In the genomic region with DNA sequence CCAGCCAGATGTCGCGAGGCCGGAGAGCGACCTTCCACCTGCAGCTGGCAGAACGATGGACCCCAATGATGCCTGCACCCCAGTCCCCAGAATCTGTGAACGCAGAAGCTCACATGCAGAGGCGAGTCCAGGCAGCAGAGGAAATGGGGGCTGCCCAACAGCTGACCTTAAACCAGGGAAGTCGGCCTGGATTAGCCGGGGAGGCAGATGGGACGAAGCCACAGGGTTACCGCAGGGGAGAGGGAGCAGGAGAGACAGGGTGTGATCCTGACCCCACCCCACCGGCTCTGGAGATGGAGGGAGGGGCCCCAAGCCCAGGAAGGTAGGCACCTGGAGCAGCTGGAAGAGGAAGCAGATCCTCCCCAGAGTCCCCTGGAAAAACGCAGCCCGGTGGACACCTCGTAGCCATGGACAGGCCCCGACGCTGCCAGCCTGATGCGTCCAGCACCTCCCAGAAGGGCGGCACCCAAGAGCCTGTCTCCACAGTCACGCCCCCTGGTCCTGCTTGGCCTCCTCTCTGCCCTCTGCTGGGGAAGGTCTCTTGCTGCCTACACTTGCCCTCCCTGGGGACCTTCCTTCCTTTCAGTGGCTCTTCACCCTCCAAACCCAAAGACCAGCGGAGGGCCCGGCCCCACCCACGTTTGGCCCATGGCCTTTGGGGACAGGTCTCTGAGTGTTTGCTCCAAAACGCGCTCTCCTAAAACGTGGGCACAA, we compare ENCODE assay signal across 9 cellular contexts. TPM values are rescaled to one million over a fixed set of nuclear protein-coding genes. Genes with fewer than 3 reads are reported as not detected.
DNase-seq lines count a peak whose midpoint lies in the region; ATAC-seq and TF ChIP-seq lines count a peak whose summit lies in the region.
"Had no signal": no experiment of that assay in that cellular context is flagged by ENCODE, and none has a peak within 500 bp of the region (broad histone marks: within the 10 kb centered on the region; RNA-seq: fewer than 3 reads in every experiment).

No MANE protein-coding gene starts in this region.

- H3K4me3 Mint-ChIP-seq in activated CD4-positive, alpha-beta T cell treated with anti-CD3 and anti-CD28 coated beads, Interleukin-2, amount 10 ng/mL, durations not matched to agents 7 days and 5 days, result no peak overlapping the region

- TF ChIP-seq CTCF in NB4 (IDR thresholded peaks at IDR 0.05; ENCODE audit: low read depth, low read length), result peak; percentile 65
- peak; percentile 38 for TF ChIP-seq CTCF in liver (IDR thresholded peaks at IDR 0.05; ENCODE audit: low read depth, low read length, missing input control)

- no peaks in the 10 kb centered on the region for H3K27me3 ChIP-seq in liver (ENCODE audit: control insufficient read depth in 4 of 4, insufficient read depth in 4 of 4, low read length in 3 of 4)

- peaks cover 3% of the 10 kb centered on the region for H3K36me3 Mint-ChIP-seq in activated CD4-positive, alpha-beta T cell treated with anti-CD3 and anti-CD28 coated beads, Interleukin-2, amount 10 ng/mL, durations not matched to agents 7 days and 5 days (ENCODE audit: low read depth)

- no peaks in the 10 kb centered on the region for H3K9me3 ChIP-seq in liver (ENCODE audit: control insufficient read depth in 4 of 4, low read length in 3 of 4)

- H3K27me3 Mint-ChIP-seq in activated CD4-positive, alpha-beta T cell treated with anti-CD3 and anti-CD28 coated beads, Interleukin-2, amount 10 ng/mL, durations not matched to agents 7 days and 5 days, result no peaks in the 10 kb centered on the region

- peaks cover 0 to 6% (median 1%) of the 10 kb centered on the region in 4 donors for H3K36me3 ChIP-seq in liver (ENCODE audit: control insufficient read depth in 4 of 4, insufficient read depth in 3 of 4, low read depth in 1 of 4, low read length in 3 of 4)

- H3K4me3 ChIP-seq in NB4 (ENCODE audit: low read depth, low read length), result no peak overlapping the region
- no peak overlapping the region for H3K4me3 ChIP-seq in liver (ENCODE audit: low read depth in 1 of 3, low read length in 3 of 3)

- H3K4me1 Mint-ChIP-seq in activated CD4-positive, alpha-beta T cell treated with anti-CD3 and anti-CD28 coated beads, Interleukin-2, amount 10 ng/mL, durations not matched to agents 7 days and 5 days, result peaks cover 36% of the 10 kb centered on the region

- TF ChIP-seq POLR2A in NB4 (IDR thresholded peaks at IDR 0.05; ENCODE audit: extremely low read depth, insufficient read length), result no peak

- no peak overlapping the region for H3K9ac ChIP-seq in liver (ENCODE audit: low read depth in 1 of 2, low read length in 2 of 2)

- CTCF ChIA-PET in activated CD4-positive, alpha-beta T cell treated with anti-CD3 and anti-CD28 coated beads, Interleukin-2, amount 10 ng/mL, durations not matched to agents 7 days and 5 days (lab: Charles Lee), result interaction anchor here (1.0 to 3.8 kb wide), 3 partner anchors 10 to 35 kb away, joined by 3 to 26 read pairs (median 4); no protein-coding TSS in a partner anchor

- ATAC-seq in GM21619 (IDR thresholded peaks at IDR 0.05; ENCODE audit: unreplicated experiment) (no peak), HG03139 (IDR thresholded peaks at IDR 0.05; ENCODE audit: unreplicated experiment) (no peak)

- peak in 1 of 2 donors; percentile 68 for TF ChIP-seq RAD21 in liver (IDR thresholded peaks at IDR 0.05)

- peaks cover 0 to 15% (median 6%) of the 10 kb centered on the region in 4 donors for H3K4me1 ChIP-seq in liver (ENCODE audit: control insufficient read depth in 4 of 4, insufficient read depth in 4 of 4, low read length in 3 of 4)

- H3K27ac Mint-ChIP-seq in activated CD4-positive, alpha-beta T cell treated with anti-CD3 and anti-CD28 coated beads, Interleukin-2, amount 10 ng/mL, durations not matched to agents 7 days and 5 days, result peak overlapping the region; percentile 25

- no peaks in the 10 kb centered on the region for H3K9me3 Mint-ChIP-seq in activated CD4-positive, alpha-beta T cell treated with anti-CD3 and anti-CD28 coated beads, Interleukin-2, amount 10 ng/mL, durations not matched to agents 7 days and 5 days

- WGBS in liver, result 81% methylated on average over 26 of the region's 26 CpGs

- POLR2A ChIA-PET in activated CD4-positive, alpha-beta T cell treated with anti-CD3 and anti-CD28 coated beads, Interleukin-2, amount 10 ng/mL, durations not matched to agents 7 days and 5 days (lab: Charles Lee), result no interaction called here

- H3K27ac ChIP-seq in liver (ENCODE audit: low read depth in 1 of 2, low read length in 2 of 2), result no peak overlapping the region

- DNase-seq in NCI-H2171 treated with DMSO at 0.1 percent for 48 hours (lab: John Stamatoyannopoulos, UW) (peak; percentile 54), NCI-H2171 (lab: John Stamatoyannopoulos, UW) (no peak), NB4 (ENCODE audit: low read depth) (peak; percentile 78), NCI-H345 treated with DMSO at 0.1 percent for 48 hours (lab: John Stamatoyannopoulos, UW; ENCODE audit: unreplicated experiment) (no peak)
- DNase-seq in activated CD4-positive, alpha-beta T cell treated with anti-CD3 and anti-CD28 coated beads, Interleukin-2, amount 10 ng/mL, durations not matched to agents 7 days and 5 days, result peak; percentile 52

TF ChIP-seq in liver, 16 proteins besides CTCF, POLR2A, EP300 and RAD21:
- TF ChIP-seq GABPA (IDR thresholded peaks at IDR 0.05 in 1 of 2, conservative IDR thresholded peaks at IDR 0.05 in 1 of 2) (no peak), TAF1 (conservative IDR thresholded peaks at IDR 0.05) (no peak), SP1 (IDR thresholded peaks at IDR 0.05) (no peak), FOXA1 (IDR thresholded peaks at IDR 0.05) (no peak), JUND (IDR thresholded peaks at IDR 0.05) (no peak), HNF4A (conservative IDR thresholded peaks at IDR 0.05) (no peak), HNF4G (IDR thresholded peaks at IDR 0.05) (no peak)
- TF ChIP-seq, protein P1, sequence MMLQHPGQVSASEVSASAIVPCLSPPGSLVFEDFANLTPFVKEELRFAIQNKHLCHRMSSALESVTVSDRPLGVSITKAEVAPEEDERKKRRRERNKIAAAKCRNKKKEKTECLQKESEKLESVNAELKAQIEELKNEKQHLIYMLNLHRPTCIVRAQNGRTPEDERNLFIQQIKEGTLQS (IDR thresholded peaks at IDR 0.05), result no peak

RNA-seq across cellular contexts. Expression of a gene that starts 37.3 kb away (rescaled TPM):
- total RNA-seq in activated CD4-positive, alpha-beta T cell treated with anti-CD3 and anti-CD28 coated beads, Interleukin-2, amount 10 ng/mL, durations not matched to agents 7 days and 5 days, result 100 to 1,000 TPM; 239 to 303 TPM
- total RNA-seq in liver, result 10 to 100 TPM; 59.7 to 74.7 TPM
- 10 to 100 TPM; 15.3 to 58.7 TPM for polyA plus RNA-seq in liver
- polyA plus RNA-seq: neural cell had no signal

RNA-seq across cellular contexts. Expression of a gene that starts 41.4 kb away (rescaled TPM):
- 10 to 100 TPM; 20.5 to 27.2 TPM for total RNA-seq in activated CD4-positive, alpha-beta T cell treated with anti-CD3 and anti-CD28 coated beads, Interleukin-2, amount 10 ng/mL, durations not matched to agents 7 days and 5 days
- total RNA-seq in liver, result 1 to 10 TPM; 7.0 to 8.5 TPM
- polyA plus RNA-seq in liver, result 1 to 10 TPM; 7.2 to 7.7 TPM

RNA-seq across cellular contexts. Expression of a gene that starts 41.5 kb away (rescaled TPM):
- total RNA-seq in activated CD4-positive, alpha-beta T cell treated with anti-CD3 and anti-CD28 coated beads, Interleukin-2, amount 10 ng/mL, durations not matched to agents 7 days and 5 days, result 100 to 1,000 TPM; 214 to 234 TPM
- 1 to 10 TPM; 7.9 to 9.1 TPM for total RNA-seq in liver
- polyA plus RNA-seq in liver, result 1 to 10 TPM; 6.5 to 7.3 TPM

RNA-seq across cellular contexts. Expression of a gene that starts 55.8 kb away (rescaled TPM):
- 100 to 1,000 TPM; 113 to 119 TPM for total RNA-seq in activated CD4-positive, alpha-beta T cell treated with anti-CD3 and anti-CD28 coated beads, Interleukin-2, amount 10 ng/mL, durations not matched to agents 7 days and 5 days
- total RNA-seq in liver, result 10 to 100 TPM in 1 of 2 donors, under 1 TPM in 1; 0.08 to 37.6 TPM
- 1 to 10 TPM in 1 of 2 donors, under 1 TPM in 1; 0.11 to 1.8 TPM for polyA plus RNA-seq in liver

Comparison
In these comparisons a context has a peak if more than half of its experiments do, and no peak if none do; other contexts are left out.
1. DNase-seq: peak in NCI-H2171 treated with DMSO at 0.1 percent for 48 hours (single experiment), NB4 (single experiment) and activated CD4-positive, alpha-beta T cell treated with anti-CD3 and anti-CD28 coated beads, Interleukin-2, amount 10 ng/mL, durations not matched to agents 7 days and 5 days (single experiment); none in NCI-H2171 (single experiment) and NCI-H345 treated with DMSO at 0.1 percent for 48 hours (single experiment).
2. RNA of a gene that starts 41.5 kb away (total RNA-seq): 214 to 234 TPM in activated CD4-positive, alpha-beta T cell treated with anti-CD3 and anti-CD28 coated beads, Interleukin-2, amount 10 ng/mL, durations not matched to agents 7 days and 5 days; 7.9 to 9.1 TPM in liver; every median in the first group is over 10 times any median in the second.